9 cellular contexts compared by ENCODE assay signal in the genomic region with DNA sequence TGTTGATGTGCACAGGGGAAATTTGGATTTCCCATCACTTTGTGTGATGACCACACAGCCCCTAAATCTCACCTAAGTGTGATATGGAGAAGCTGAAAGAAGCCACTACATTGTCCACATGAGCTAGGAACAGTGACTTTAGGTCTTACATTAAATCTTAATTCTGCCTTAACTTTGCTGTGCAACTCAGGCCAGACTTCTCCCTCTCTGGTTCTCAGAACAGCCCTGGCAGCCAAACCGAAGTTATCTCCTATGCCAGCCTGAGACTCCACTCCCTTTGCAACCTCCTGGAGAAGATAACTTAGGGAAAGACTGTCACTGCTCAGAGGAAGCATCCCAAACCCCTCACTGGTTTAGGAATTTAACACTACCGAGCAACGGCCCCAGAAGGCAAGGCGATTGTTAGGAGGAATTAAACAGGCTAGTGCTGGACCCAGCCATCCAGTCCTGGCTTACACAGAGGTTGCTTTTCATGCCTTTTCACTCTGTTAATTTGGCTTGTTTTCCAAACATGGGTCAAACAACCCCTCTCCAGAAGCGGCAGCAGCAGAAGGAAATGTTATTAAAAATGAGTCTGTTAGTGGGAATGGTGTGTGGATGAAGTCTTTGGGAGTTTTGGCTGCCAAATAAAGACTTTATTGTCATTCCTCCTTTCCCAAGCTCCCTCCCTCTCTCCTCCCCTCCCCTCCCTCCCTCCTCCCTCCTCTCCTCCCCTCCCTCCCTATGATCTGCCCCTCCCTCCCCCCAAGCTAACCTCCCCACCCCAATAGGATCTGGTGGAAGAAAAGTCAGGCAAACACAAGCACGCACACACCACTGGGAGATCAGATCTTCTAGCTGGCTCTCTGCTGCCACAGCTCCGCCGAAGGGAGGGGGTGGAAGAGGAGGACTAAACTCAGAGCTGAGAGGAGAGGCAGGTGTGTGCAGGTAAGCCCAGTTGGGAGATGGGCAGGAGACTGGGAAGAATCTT. TPM values are rescaled to one million over a fixed set of nuclear protein-coding genes. Genes with fewer than 3 reads are reported as not detected.
A peak's percentile ranks its signal among the peaks of the same experiment; 100 is the strongest.
DNase-seq lines count a peak whose midpoint lies in the region; ATAC-seq, FAIRE-seq and TF ChIP-seq lines count a peak whose summit lies in the region.
"Had no signal": no experiment of that assay in that cellular context is flagged by ENCODE, and none has a peak within 500 bp of the region (broad histone marks: within the 10 kb centered on the region; RNA-seq: fewer than 3 reads in every experiment).

Gene PRELP (plus strand): TSS at position 795 of the 970 bp plus-strand sequence. CDS start 7,379 bp downstream, outside the sequence.

- H3K79me2 ChIP-seq in keratinocyte (ENCODE audit: control insufficient read depth, insufficient read depth, low read length): no peaks in the 10 kb centered on the region

- no peak for TF ChIP-seq POLR2A in GM12892 (IDR thresholded peaks at IDR 0.05; ENCODE audit: low read depth, low read length)

- H3K36me3 ChIP-seq in keratinocyte (ENCODE audit: control insufficient read depth in 2 of 2, extremely low read depth in 1 of 2, insufficient read depth in 2 of 2, low read length in 2 of 2): no peaks in the 10 kb centered on the region
- no peaks in the 10 kb centered on the region for H3K36me3 ChIP-seq in CD4-positive, alpha-beta memory T cell (ENCODE audit: insufficient read depth, low read length)

- H3K4me1 Mint-ChIP-seq in MCF 10A (ENCODE audit: insufficient read depth, unreplicated experiment): peaks cover 9% of the 10 kb centered on the region
- peaks cover 0 to 1% (median under 1%) of the 10 kb centered on the region in 4 donors for H3K4me1 Mint-ChIP-seq in CD4-positive, alpha-beta memory T cell

- peak within 1 kb of the TSS; percentile 19 for H3K4me2 ChIP-seq in keratinocyte (ENCODE audit: control insufficient read depth, extremely low read depth, insufficient read depth, low read depth, low read length)

- H3K27ac Mint-ChIP-seq in MCF 10A (ENCODE audit: low read depth, unreplicated experiment): no peak within 1 kb of the TSS
- H3K27ac Mint-ChIP-seq in CD4-positive, alpha-beta memory T cell: peak within 1 kb of the TSS in 1 of 7 donors; percentile 53

- no peak within 1 kb of the TSS for H3K4me3 ChIP-seq in keratinocyte (ENCODE audit: control insufficient read depth in 2 of 3, extremely low read depth in 1 of 3, insufficient read depth in 2 of 3, low read depth in 1 of 3, low read length in 3 of 3)
- H3K4me3 ChIP-seq in CD4-positive, alpha-beta memory T cell (ENCODE audit: low read length in 2 of 2): no peak within 1 kb of the TSS

- no peaks in the 10 kb centered on the region for H3K36me3 Mint-ChIP-seq in MCF 10A (ENCODE audit: insufficient read depth, unreplicated experiment)
- H3K36me3 Mint-ChIP-seq in CD4-positive, alpha-beta memory T cell: no peaks in the 10 kb centered on the region

- CTCF ChIA-PET in MCF 10A (lab: Yijun Ruan, JAX): interaction anchor here (0.6 to 38.6 kb wide), 13 partner anchors 10 to 227 kb away, joined by 3 to 981 read pairs (median 3); no protein-coding TSS in a partner anchor
- CTCF ChIA-PET in CD4-positive, alpha-beta memory T cell (lab: Charles Lee; ENCODE audit: partially characterized antibody): interaction anchor here (1.2 to 5.0 kb wide), 3 partner anchors 12 to 207 kb away, joined by 6 to 37 read pairs (median 13); no protein-coding TSS in a partner anchor

- no peaks in the 10 kb centered on the region for H3K9me1 ChIP-seq in keratinocyte (ENCODE audit: control insufficient read depth, extremely low read depth, insufficient read depth, low read length)

- intact Hi-C loops in MCF 10A (cut with micrococcal nuclease): no loop called here
- intact Hi-C loops in CD4-positive, alpha-beta memory T cell (cut with micrococcal nuclease): no loop called here

- peaks cover 55% of the 10 kb centered on the region for H3K27me3 Mint-ChIP-seq in MCF 10A (ENCODE audit: insufficient read depth, unreplicated experiment)
- peaks cover 11 to 31% of the 10 kb centered on the region in 2 donors for H3K27me3 Mint-ChIP-seq in CD4-positive, alpha-beta memory T cell

- no TSS peak for BruUV-seq in MCF 10A (replicated peaks; lab: Mats Ljungman, UMichigan)

- POLR2A ChIA-PET in MCF 10A (lab: Yijun Ruan, JAX): interaction anchor here (1.3 kb wide), 1 partner anchor 9 kb away, joined by 3 read pairs; no protein-coding TSS in a partner anchor
- POLR2A ChIA-PET in CD4-positive, alpha-beta memory T cell (lab: Charles Lee; ENCODE audit: partially characterized antibody): interaction anchor here (0.5 kb wide), 1 partner anchor 13 kb away, joined by 3 read pairs; no protein-coding TSS in a partner anchor

- dilution Hi-C loops in keratinocyte (cut with MboI; ENCODE audit: extremely low pct_ligation_motif_present, low sequenced_read_pairs): no loop called here

- H3K27ac ChIP-seq in keratinocyte (ENCODE audit: control insufficient read depth, insufficient read depth, low read length) (no peak within 1 kb of the TSS), temporal lobe (ENCODE audit: low read depth, low read length) (peak within 1 kb of the TSS; percentile 85)
- no peak within 1 kb of the TSS for H3K27ac ChIP-seq in CD4-positive, alpha-beta memory T cell (ENCODE audit: low read depth, low read length)

- peak; percentile 35 for DNase-seq in LHCN-M2 (ENCODE audit: low read depth)
- DNase-seq in MCF 10A (ENCODE audit: unreplicated experiment): peak; percentile 25
- DNase-seq in keratinocyte (ENCODE audit: low read depth, low spot score): peak; percentile 19
- DNase-seq in CD4-positive, alpha-beta memory T cell: no peak
- no peak for DNase-seq in GM12892 (ENCODE audit: insufficient read length)

- H3K4me1 ChIP-seq in keratinocyte (ENCODE audit: control insufficient read depth, extremely low read depth, insufficient read depth, low read length): peaks cover 9% of the 10 kb centered on the region
- H3K4me1 ChIP-seq in CD4-positive, alpha-beta memory T cell (ENCODE audit: insufficient read depth, low read length): peaks cover under 1% of the 10 kb centered on the region

- H3K27me3 ChIP-seq in keratinocyte (ENCODE audit: control insufficient read depth, extremely low read depth, insufficient read depth, low read length): peaks cover 9% of the 10 kb centered on the region
- peaks cover 9% of the 10 kb centered on the region for H3K27me3 ChIP-seq in CD4-positive, alpha-beta memory T cell (ENCODE audit: insufficient read depth, low read length)

- no peaks in the 10 kb centered on the region for H3K9me3 Mint-ChIP-seq in MCF 10A (ENCODE audit: unreplicated experiment)
- no peaks in the 10 kb centered on the region for H3K9me3 Mint-ChIP-seq in CD4-positive, alpha-beta memory T cell

- no peak for ATAC-seq in HG02798 (IDR thresholded peaks at IDR 0.05; ENCODE audit: poor library complexity, unreplicated experiment)
- ATAC-seq in GM18867 (IDR thresholded peaks at IDR 0.05; ENCODE audit: unreplicated experiment): no peak

- TF ChIP-seq CTCF in MCF 10A (IDR thresholded peaks at IDR 0.05; ENCODE audit: unreplicated experiment): no peak
- TF ChIP-seq CTCF in keratinocyte (optimal IDR thresholded peaks at IDR 0.05 in 1 of 3, IDR thresholded peaks at IDR 0.05 in 1 of 3, conservative IDR thresholded peaks at IDR 0.05 in 1 of 3; ENCODE audit: extremely low read depth in 1 of 3, insufficient read depth in 2 of 3, low read length in 3 of 3): peak in 2 of 3 experiments; percentile 19 to 39

- FAIRE-seq in keratinocyte (lab: Jason Lieb, UNC) (peak; percentile 66), GM12892 (lab: Jason Lieb, UNC) (no peak)

- H3K9ac ChIP-seq in keratinocyte (ENCODE audit: control insufficient read depth, extremely low read depth, insufficient read depth, low read length): no peak within 1 kb of the TSS

- no peaks in the 10 kb centered on the region for H3K9me3 ChIP-seq in keratinocyte (ENCODE audit: control insufficient read depth, low read depth, low read length)
- H3K9me3 ChIP-seq in CD4-positive, alpha-beta memory T cell (ENCODE audit: control insufficient read depth in 1 of 2, low read length in 2 of 2): no peaks in the 10 kb centered on the region

- no peaks in the 10 kb centered on the region for H4K20me1 ChIP-seq in keratinocyte (ENCODE audit: control insufficient read depth, extremely low read depth, insufficient read depth, low read length)

- H2AFZ ChIP-seq in keratinocyte (ENCODE audit: control insufficient read depth, low read length): peak within 1 kb of the TSS; percentile 54

- H3K4me3 Mint-ChIP-seq in MCF 10A (ENCODE audit: unreplicated experiment): no peak within 1 kb of the TSS
- H3K4me3 Mint-ChIP-seq in CD4-positive, alpha-beta memory T cell: no peak within 1 kb of the TSS

RNA-seq across cellular contexts. Expression of gene PRELP, which starts in this region (rescaled TPM):
- total RNA-seq in LHCN-M2 (2014; rRNA removed) (0.06 TPM in 2 replicates), MCF 10A (2022) (not detected in 2 replicates), temporal lobe (0.49 TPM)
- polyA plus RNA-seq in LHCN-M2 (2012): 1.2 TPM
- 0.01 to 0.03 TPM in 2 of 3 replicates, not detected in the other for polyA plus RNA-seq in keratinocyte
- not detected for polyA plus RNA-seq in keratinocyte (2011; ENCODE audit: low read depth)
- 0.01 and 0.03 TPM in 2 replicates for polyA plus RNA-seq in keratinocyte (2011; cell fraction: cytosol; rRNA removed)
- polyA plus RNA-seq in keratinocyte (2011; cell fraction: nucleus; rRNA removed): 0.03 and 0.04 TPM in 2 replicates
- polyA plus RNA-seq in keratinocyte (2012; ENCODE audit: low replicate concordance): 0.05 and 0.06 TPM in 2 replicates
- 0.10 TPM in 1 of 3 replicates, not detected in the others for polyA minus RNA-seq in keratinocyte
- not detected for polyA minus RNA-seq in keratinocyte (2011; cell fraction: cytosol; rRNA and poly(A)+ RNA removed)
- not detected in 2 replicates for polyA minus RNA-seq in keratinocyte (2011; cell fraction: nucleus; rRNA and poly(A)+ RNA removed)
- total RNA-seq in CD4-positive, alpha-beta memory T cell: not detected
- polyA plus RNA-seq in CD4-positive, alpha-beta memory T cell: not detected
- not detected for polyA plus RNA-seq in GM12892 (2012; ENCODE audit: missing spikeins)
- total RNA-seq: activated CD8-positive, alpha-beta memory T cell treated with anti-CD3 and anti-CD28 coated beads for 36 hours had no signal

Comparison
In these comparisons a context has a peak if more than half of its experiments do, and no peak if none do; other contexts are left out.
1. Peak in DNase-seq in MCF 10A; RNA of the gene not detected or under 1 TPM.
2. Peak in DNase-seq and H3K4me2 ChIP-seq in keratinocyte; RNA of the gene not detected or under 1 TPM.